Comparison of ENCODE assay signal across 1 cellular context in the genomic region with DNA sequence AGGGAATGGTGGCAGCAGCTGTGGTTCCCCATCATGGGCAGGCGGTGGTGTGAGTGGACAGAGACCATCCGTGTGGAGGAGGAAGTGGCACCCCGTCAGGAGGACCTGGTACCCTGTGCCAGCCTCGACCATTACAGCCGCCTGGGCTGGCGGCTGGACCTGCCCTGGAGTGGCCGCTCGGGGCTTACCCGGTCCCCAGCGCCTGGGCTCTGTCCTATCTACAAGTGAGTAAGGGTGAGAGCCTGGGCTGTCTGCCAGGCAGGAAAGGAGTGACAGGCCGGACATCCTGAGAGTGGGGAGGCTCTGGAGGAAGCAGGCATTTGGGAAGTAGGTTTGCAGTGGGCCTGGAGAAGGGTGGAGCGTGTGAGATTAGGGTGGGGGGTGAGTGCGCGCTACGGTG.
TF ChIP-seq lines count a peak whose summit lies in the region.

No MANE protein-coding gene starts in this region.

TF ChIP-seq in K562, 482 proteins besides CTCF, POLR2A, EP300 and RAD21 (continued from another document and continues in another):
- TF ChIP-seq ZNF316 (IDR thresholded peaks at IDR 0.05), result no peak
- TF ChIP-seq, protein P1, sequence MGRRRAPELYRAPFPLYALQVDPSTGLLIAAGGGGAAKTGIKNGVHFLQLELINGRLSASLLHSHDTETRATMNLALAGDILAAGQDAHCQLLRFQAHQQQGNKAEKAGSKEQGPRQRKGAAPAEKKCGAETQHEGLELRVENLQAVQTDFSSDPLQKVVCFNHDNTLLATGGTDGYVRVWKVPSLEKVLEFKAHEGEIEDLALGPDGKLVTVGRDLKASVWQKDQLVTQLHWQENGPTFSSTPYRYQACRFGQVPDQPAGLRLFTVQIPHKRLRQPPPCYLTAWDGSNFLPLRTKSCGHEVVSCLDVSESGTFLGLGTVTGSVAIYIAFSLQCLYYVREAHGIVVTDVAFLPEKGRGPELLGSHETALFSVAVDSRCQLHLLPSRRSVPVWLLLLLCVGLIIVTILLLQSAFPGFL (CRISPR knock-in tag; IDR thresholded peaks at IDR 0.05), result no peak
- TF ChIP-seq, protein P2, sequence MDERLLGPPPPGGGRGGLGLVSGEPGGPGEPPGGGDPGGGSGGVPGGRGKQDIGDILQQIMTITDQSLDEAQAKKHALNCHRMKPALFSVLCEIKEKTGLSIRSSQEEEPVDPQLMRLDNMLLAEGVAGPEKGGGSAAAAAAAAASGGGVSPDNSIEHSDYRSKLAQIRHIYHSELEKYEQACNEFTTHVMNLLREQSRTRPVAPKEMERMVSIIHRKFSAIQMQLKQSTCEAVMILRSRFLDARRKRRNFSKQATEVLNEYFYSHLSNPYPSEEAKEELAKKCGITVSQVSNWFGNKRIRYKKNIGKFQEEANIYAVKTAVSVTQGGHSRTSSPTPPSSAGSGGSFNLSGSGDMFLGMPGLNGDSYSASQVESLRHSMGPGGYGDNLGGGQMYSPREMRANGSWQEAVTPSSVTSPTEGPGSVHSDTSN (CRISPR knock-in tag; IDR thresholded peaks at IDR 0.05; ENCODE audit: low read depth), result peak; percentile 32; the same call in 1 of the 2 replicates
- TF ChIP-seq, protein P2 (tag; conservative IDR thresholded peaks at IDR 0.05; ENCODE audit: low read depth), result peak; percentile 40; the same call in 1 of the 2 replicates
- TF ChIP-seq ARID1B (IDR thresholded peaks at IDR 0.05), result peak; percentile 63
- no peak for TF ChIP-seq ADNP (tag; IDR thresholded peaks at IDR 0.05)
- no peak for TF ChIP-seq NFE2L1 (tag; IDR thresholded peaks at IDR 0.05; ENCODE audit: borderline replicate concordance, low read depth)
- TF ChIP-seq TCF7 (IDR thresholded peaks at IDR 0.05; ENCODE audit: borderline replicate concordance), result no peak
- TF ChIP-seq HMGN3 (IDR thresholded peaks at IDR 0.05; ENCODE audit: borderline replicate concordance, extremely low read depth, insufficient read length, low read depth, low read length), result peak; percentile 24
- no peak for TF ChIP-seq MCM7 (IDR thresholded peaks at IDR 0.05)
- no peak for TF ChIP-seq KLF10 (CRISPR knock-in tag; IDR thresholded peaks at IDR 0.05)
- TF ChIP-seq DPF2 (IDR thresholded peaks at IDR 0.05), result 0 out of 2 replicates have a peak, but pooled peaks have one; percentile 29
- TF ChIP-seq ZBTB8A (IDR thresholded peaks at IDR 0.05; ENCODE audit: partially characterized antibody), result no peak
- no peak for TF ChIP-seq MAFF (IDR thresholded peaks at IDR 0.05; ENCODE audit: low read length)
- no peak for TF ChIP-seq CBX2 (IDR thresholded peaks at IDR 0.05; ENCODE audit: insufficient read depth, low read length, poor library complexity, severe bottlenecking)
- TF ChIP-seq MCM5 (IDR thresholded peaks at IDR 0.05; ENCODE audit: low read depth), result no peak
- no peak for TF ChIP-seq SLC30A9 (CRISPR knock-in tag; IDR thresholded peaks at IDR 0.05)
- TF ChIP-seq EGR1 (conservative IDR thresholded peaks at IDR 0.05), result no peak
- TF ChIP-seq ZKSCAN3 (CRISPR knock-in tag; IDR thresholded peaks at IDR 0.05), result no peak
- TF ChIP-seq SAFB2 (IDR thresholded peaks at IDR 0.05; ENCODE audit: borderline replicate concordance, low read depth, low read length, severe bottlenecking), result no peak
- no peak for TF ChIP-seq ZNF431 (CRISPR knock-in tag; IDR thresholded peaks at IDR 0.05)
- TF ChIP-seq, protein P3, sequence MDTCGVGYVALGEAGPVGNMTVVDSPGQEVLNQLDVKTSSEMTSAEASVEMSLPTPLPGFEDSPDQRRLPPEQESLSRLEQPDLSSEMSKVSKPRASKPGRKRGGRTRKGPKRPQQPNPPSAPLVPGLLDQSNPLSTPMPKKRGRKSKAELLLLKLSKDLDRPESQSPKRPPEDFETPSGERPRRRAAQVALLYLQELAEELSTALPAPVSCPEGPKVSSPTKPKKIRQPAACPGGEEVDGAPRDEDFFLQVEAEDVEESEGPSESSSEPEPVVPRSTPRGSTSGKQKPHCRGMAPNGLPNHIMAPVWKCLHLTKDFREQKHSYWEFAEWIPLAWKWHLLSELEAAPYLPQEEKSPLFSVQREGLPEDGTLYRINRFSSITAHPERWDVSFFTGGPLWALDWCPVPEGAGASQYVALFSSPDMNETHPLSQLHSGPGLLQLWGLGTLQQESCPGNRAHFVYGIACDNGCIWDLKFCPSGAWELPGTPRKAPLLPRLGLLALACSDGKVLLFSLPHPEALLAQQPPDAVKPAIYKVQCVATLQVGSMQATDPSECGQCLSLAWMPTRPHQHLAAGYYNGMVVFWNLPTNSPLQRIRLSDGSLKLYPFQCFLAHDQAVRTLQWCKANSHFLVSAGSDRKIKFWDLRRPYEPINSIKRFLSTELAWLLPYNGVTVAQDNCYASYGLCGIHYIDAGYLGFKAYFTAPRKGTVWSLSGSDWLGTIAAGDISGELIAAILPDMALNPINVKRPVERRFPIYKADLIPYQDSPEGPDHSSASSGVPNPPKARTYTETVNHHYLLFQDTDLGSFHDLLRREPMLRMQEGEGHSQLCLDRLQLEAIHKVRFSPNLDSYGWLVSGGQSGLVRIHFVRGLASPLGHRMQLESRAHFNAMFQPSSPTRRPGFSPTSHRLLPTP (IDR thresholded peaks at IDR 0.05; ENCODE audit: borderline replicate concordance, extremely low read depth, insufficient read length), result no peak
- TF ChIP-seq HDAC1 (IDR thresholded peaks at IDR 0.05), result 0 out of 4 replicates have a peak, but pooled peaks of 1 of the 2 experiments have one; percentile 33
- no peak for TF ChIP-seq TAL1 (IDR thresholded peaks at IDR 0.05)
- TF ChIP-seq, protein P4, sequence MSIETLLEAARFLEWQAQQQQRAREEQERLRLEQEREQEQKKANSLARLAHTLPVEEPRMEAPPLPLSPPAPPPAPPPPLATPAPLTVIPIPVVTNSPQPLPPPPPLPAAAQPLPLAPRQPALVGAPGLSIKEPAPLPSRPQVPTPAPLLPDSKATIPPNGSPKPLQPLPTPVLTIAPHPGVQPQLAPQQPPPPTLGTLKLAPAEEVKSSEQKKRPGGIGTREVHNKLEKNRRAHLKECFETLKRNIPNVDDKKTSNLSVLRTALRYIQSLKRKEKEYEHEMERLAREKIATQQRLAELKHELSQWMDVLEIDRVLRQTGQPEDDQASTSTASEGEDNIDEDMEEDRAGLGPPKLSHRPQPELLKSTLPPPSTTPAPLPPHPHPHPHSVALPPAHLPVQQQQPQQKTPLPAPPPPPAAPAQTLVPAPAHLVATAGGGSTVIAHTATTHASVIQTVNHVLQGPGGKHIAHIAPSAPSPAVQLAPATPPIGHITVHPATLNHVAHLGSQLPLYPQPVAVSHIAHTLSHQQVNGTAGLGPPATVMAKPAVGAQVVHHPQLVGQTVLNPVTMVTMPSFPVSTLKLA (conservative IDR thresholded peaks at IDR 0.05), result no peak
- TF ChIP-seq TEAD2 (tag; IDR thresholded peaks at IDR 0.05), result no peak
- TF ChIP-seq, protein P5, sequence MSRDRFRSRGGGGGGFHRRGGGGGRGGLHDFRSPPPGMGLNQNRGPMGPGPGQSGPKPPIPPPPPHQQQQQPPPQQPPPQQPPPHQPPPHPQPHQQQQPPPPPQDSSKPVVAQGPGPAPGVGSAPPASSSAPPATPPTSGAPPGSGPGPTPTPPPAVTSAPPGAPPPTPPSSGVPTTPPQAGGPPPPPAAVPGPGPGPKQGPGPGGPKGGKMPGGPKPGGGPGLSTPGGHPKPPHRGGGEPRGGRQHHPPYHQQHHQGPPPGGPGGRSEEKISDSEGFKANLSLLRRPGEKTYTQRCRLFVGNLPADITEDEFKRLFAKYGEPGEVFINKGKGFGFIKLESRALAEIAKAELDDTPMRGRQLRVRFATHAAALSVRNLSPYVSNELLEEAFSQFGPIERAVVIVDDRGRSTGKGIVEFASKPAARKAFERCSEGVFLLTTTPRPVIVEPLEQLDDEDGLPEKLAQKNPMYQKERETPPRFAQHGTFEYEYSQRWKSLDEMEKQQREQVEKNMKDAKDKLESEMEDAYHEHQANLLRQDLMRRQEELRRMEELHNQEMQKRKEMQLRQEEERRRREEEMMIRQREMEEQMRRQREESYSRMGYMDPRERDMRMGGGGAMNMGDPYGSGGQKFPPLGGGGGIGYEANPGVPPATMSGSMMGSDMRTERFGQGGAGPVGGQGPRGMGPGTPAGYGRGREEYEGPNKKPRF (IDR thresholded peaks at IDR 0.05; ENCODE audit: low read depth, low read length), result no peak
- no peak for TF ChIP-seq FOXP1 (CRISPR knock-in tag; IDR thresholded peaks at IDR 0.05)
- TF ChIP-seq, protein P6, sequence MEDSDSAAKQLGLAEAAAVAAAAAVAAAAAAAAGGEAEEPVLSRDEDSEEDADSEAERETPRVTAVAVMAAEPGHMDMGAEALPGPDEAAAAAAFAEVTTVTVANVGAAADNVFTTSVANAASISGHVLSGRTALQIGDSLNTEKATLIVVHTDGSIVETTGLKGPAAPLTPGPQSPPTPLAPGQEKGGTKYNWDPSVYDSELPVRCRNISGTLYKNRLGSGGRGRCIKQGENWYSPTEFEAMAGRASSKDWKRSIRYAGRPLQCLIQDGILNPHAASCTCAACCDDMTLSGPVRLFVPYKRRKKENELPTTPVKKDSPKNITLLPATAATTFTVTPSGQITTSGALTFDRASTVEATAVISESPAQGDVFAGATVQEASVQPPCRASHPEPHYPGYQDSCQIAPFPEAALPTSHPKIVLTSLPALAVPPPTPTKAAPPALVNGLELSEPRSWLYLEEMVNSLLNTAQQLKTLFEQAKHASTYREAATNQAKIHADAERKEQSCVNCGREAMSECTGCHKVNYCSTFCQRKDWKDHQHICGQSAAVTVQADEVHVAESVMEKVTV (CRISPR knock-in tag; IDR thresholded peaks at IDR 0.05), result no peak
- TF ChIP-seq ZNF586 (CRISPR knock-in tag; conservative IDR thresholded peaks at IDR 0.05), result no peak
- TF ChIP-seq FOXK2 (conservative IDR thresholded peaks at IDR 0.05 in 1 of 2, IDR thresholded peaks at IDR 0.05 in 1 of 2; ENCODE audit: low read depth in 2 of 2), result no peak
- peak; percentile 40; the same call in 1 of the 2 replicates for TF ChIP-seq MYNN (IDR thresholded peaks at IDR 0.05)
- no peak for TF ChIP-seq MYNN (CRISPR knock-in tag; IDR thresholded peaks at IDR 0.05)
- TF ChIP-seq KDM5B (IDR thresholded peaks at IDR 0.05; ENCODE audit: insufficient replicate concordance, low read depth, low read length), result peak; percentile 16
- no peak for TF ChIP-seq MIER1 (IDR thresholded peaks at IDR 0.05; ENCODE audit: low read depth)
- no peak for TF ChIP-seq ZFP36 (IDR thresholded peaks at IDR 0.05; ENCODE audit: low read depth, low read length, partially characterized antibody)
- no peak for TF ChIP-seq DACH1 (IDR thresholded peaks at IDR 0.05; ENCODE audit: partially characterized antibody)
- TF ChIP-seq PPARD (CRISPR knock-in tag; IDR thresholded peaks at IDR 0.05), result no peak
- TF ChIP-seq SMARCC2 (IDR thresholded peaks at IDR 0.05; ENCODE audit: low read depth), result no peak
- TF ChIP-seq, protein P7, sequence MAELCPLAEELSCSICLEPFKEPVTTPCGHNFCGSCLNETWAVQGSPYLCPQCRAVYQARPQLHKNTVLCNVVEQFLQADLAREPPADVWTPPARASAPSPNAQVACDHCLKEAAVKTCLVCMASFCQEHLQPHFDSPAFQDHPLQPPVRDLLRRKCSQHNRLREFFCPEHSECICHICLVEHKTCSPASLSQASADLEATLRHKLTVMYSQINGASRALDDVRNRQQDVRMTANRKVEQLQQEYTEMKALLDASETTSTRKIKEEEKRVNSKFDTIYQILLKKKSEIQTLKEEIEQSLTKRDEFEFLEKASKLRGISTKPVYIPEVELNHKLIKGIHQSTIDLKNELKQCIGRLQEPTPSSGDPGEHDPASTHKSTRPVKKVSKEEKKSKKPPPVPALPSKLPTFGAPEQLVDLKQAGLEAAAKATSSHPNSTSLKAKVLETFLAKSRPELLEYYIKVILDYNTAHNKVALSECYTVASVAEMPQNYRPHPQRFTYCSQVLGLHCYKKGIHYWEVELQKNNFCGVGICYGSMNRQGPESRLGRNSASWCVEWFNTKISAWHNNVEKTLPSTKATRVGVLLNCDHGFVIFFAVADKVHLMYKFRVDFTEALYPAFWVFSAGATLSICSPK (IDR thresholded peaks at IDR 0.05; ENCODE audit: borderline replicate concordance), result no peak
- TF ChIP-seq POLR2H (tag; IDR thresholded peaks at IDR 0.05; ENCODE audit: low read depth), result no peak
- TF ChIP-seq POLR3G (IDR thresholded peaks at IDR 0.05; ENCODE audit: extremely low read depth, insufficient read length, insufficient replicate concordance), result no peak
- TF ChIP-seq RCOR1 (IDR thresholded peaks at IDR 0.05; ENCODE audit: borderline replicate concordance in 1 of 2, low read depth in 2 of 2, low read length in 2 of 2), result 0 out of 4 replicates have a peak, but pooled peaks of 1 of the 2 experiments have one; percentile 30
- no peak; the same call in 1 of the 2 replicates for TF ChIP-seq ETV5 (CRISPR knock-in tag; IDR thresholded peaks at IDR 0.05; ENCODE audit: low read depth)
- no peak for TF ChIP-seq ZNF23 (CRISPR knock-in tag; IDR thresholded peaks at IDR 0.05)
- 0 out of 2 replicates have a peak, but pooled peaks have one; percentile 46 for TF ChIP-seq FOXK1 (CRISPR knock-in tag; IDR thresholded peaks at IDR 0.05; ENCODE audit: borderline replicate concordance)
- TF ChIP-seq, protein P8, sequence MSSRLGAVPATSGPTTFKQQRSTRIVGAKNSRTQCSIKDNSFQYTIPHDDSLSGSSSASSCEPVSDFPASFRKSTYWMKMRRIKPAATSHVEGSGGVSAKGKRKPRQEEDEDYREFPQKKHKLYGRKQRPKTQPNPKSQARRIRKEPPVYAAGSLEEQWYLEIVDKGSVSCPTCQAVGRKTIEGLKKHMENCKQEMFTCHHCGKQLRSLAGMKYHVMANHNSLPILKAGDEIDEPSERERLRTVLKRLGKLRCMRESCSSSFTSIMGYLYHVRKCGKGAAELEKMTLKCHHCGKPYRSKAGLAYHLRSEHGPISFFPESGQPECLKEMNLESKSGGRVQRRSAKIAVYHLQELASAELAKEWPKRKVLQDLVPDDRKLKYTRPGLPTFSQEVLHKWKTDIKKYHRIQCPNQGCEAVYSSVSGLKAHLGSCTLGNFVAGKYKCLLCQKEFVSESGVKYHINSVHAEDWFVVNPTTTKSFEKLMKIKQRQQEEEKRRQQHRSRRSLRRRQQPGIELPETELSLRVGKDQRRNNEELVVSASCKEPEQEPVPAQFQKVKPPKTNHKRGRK (tag; IDR thresholded peaks at IDR 0.05), result no peak
- TF ChIP-seq ASH1L (IDR thresholded peaks at IDR 0.05; ENCODE audit: borderline replicate concordance, low read depth, partially characterized antibody), result no peak
- peak; percentile 51; the same call in 1 of the 2 replicates for TF ChIP-seq SMARCA4 (IDR thresholded peaks at IDR 0.05)
- TF ChIP-seq ZFPM2 (CRISPR knock-in tag; IDR thresholded peaks at IDR 0.05), result no peak
- peak; percentile 14; the same call in 1 of the 2 replicates for TF ChIP-seq CBFA2T3 (IDR thresholded peaks at IDR 0.05)
- TF ChIP-seq ETV1 (tag; conservative IDR thresholded peaks at IDR 0.05; ENCODE audit: low read depth), result peak; percentile 98
- TF ChIP-seq ILK (tag; IDR thresholded peaks at IDR 0.05; ENCODE audit: borderline replicate concordance, low read depth), result no peak
- TF ChIP-seq ETS2 (tag; IDR thresholded peaks at IDR 0.05; ENCODE audit: borderline replicate concordance, poor library complexity, severe bottlenecking), result no peak
- no peak for TF ChIP-seq E2F3 (CRISPR knock-in tag; IDR thresholded peaks at IDR 0.05)
- TF ChIP-seq ZNF830 (CRISPR knock-in tag; IDR thresholded peaks at IDR 0.05), result no peak
